In the genomic region with DNA sequence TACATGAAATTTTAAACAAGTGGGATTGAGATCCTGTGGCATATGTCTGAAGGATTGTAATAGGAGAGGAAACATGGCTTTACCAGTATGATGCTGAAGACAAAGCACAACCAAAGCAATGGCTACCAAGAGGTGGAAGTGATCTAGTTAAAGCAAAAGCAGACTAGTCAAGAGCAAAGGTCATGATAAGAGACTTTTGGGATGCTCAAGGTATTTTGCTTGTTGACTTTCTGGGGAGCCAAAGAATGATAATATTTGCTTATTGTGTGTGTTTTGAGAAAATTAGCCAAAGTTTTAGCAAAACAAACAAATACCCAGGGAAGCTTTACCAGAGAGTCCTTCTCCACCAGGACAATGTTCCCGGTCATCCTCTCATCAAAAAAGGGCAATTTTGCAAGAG, we compare ENCODE assay signal across 1 cellular context.
A peak's percentile ranks its signal among the peaks of the same experiment; 100 is the strongest.
TF ChIP-seq lines count a peak whose summit lies in the region.

No MANE protein-coding gene starts in this region.

TF ChIP-seq in HepG2, 621 proteins besides CTCF, POLR2A, EP300 and RAD21 (continued from another document and continues in another):
- TF ChIP-seq, protein P1, sequence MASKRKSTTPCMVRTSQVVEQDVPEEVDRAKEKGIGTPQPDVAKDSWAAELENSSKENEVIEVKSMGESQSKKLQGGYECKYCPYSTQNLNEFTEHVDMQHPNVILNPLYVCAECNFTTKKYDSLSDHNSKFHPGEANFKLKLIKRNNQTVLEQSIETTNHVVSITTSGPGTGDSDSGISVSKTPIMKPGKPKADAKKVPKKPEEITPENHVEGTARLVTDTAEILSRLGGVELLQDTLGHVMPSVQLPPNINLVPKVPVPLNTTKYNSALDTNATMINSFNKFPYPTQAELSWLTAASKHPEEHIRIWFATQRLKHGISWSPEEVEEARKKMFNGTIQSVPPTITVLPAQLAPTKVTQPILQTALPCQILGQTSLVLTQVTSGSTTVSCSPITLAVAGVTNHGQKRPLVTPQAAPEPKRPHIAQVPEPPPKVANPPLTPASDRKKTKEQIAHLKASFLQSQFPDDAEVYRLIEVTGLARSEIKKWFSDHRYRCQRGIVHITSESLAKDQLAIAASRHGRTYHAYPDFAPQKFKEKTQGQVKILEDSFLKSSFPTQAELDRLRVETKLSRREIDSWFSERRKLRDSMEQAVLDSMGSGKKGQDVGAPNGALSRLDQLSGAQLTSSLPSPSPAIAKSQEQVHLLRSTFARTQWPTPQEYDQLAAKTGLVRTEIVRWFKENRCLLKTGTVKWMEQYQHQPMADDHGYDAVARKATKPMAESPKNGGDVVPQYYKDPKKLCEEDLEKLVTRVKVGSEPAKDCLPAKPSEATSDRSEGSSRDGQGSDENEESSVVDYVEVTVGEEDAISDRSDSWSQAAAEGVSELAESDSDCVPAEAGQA (IDR thresholded peaks at IDR 0.05; ENCODE audit: low read depth), result no peak
- TF ChIP-seq, protein P1 (CRISPR knock-in tag; IDR thresholded peaks at IDR 0.05; ENCODE audit: borderline replicate concordance), result no peak
- TF ChIP-seq, protein P2, sequence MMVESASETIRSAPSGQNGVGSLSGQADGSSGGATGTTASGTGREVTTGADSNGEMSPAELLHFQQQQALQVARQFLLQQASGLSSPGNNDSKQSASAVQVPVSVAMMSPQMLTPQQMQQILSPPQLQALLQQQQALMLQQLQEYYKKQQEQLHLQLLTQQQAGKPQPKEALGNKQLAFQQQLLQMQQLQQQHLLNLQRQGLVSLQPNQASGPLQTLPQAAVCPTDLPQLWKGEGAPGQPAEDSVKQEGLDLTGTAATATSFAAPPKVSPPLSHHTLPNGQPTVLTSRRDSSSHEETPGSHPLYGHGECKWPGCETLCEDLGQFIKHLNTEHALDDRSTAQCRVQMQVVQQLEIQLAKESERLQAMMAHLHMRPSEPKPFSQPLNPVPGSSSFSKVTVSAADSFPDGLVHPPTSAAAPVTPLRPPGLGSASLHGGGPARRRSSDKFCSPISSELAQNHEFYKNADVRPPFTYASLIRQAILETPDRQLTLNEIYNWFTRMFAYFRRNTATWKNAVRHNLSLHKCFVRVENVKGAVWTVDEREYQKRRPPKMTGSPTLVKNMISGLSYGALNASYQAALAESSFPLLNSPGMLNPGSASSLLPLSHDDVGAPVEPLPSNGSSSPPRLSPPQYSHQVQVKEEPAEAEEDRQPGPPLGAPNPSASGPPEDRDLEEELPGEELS (CRISPR knock-in tag; IDR thresholded peaks at IDR 0.05), result peak; percentile 75
- TF ChIP-seq, protein P3, sequence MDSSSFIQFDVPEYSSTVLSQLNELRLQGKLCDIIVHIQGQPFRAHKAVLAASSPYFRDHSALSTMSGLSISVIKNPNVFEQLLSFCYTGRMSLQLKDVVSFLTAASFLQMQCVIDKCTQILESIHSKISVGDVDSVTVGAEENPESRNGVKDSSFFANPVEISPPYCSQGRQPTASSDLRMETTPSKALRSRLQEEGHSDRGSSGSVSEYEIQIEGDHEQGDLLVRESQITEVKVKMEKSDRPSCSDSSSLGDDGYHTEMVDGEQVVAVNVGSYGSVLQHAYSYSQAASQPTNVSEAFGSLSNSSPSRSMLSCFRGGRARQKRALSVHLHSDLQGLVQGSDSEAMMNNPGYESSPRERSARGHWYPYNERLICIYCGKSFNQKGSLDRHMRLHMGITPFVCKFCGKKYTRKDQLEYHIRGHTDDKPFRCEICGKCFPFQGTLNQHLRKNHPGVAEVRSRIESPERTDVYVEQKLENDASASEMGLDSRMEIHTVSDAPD (CRISPR knock-in tag; IDR thresholded peaks at IDR 0.05), result peak; percentile 71; the same call in 1 of the 2 replicates
- no peak for TF ChIP-seq CHD2 (IDR thresholded peaks at IDR 0.05; ENCODE audit: low read depth, low read length)
- TF ChIP-seq, protein P4, sequence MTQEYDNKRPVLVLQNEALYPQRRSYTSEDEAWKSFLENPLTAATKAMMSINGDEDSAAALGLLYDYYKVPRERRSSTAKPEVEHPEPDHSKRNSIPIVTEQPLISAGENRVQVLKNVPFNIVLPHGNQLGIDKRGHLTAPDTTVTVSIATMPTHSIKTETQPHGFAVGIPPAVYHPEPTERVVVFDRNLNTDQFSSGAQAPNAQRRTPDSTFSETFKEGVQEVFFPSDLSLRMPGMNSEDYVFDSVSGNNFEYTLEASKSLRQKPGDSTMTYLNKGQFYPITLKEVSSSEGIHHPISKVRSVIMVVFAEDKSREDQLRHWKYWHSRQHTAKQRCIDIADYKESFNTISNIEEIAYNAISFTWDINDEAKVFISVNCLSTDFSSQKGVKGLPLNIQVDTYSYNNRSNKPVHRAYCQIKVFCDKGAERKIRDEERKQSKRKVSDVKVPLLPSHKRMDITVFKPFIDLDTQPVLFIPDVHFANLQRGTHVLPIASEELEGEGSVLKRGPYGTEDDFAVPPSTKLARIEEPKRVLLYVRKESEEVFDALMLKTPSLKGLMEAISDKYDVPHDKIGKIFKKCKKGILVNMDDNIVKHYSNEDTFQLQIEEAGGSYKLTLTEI (CRISPR knock-in tag; conservative IDR thresholded peaks at IDR 0.05), result no peak
- TF ChIP-seq HMG20B (CRISPR knock-in tag; conservative IDR thresholded peaks at IDR 0.05), result 0 out of 2 replicates have a peak, but pooled peaks have one; percentile 48
- TF ChIP-seq HMGA1 (CRISPR knock-in tag; conservative IDR thresholded peaks at IDR 0.05), result no peak
- TF ChIP-seq, protein P5, sequence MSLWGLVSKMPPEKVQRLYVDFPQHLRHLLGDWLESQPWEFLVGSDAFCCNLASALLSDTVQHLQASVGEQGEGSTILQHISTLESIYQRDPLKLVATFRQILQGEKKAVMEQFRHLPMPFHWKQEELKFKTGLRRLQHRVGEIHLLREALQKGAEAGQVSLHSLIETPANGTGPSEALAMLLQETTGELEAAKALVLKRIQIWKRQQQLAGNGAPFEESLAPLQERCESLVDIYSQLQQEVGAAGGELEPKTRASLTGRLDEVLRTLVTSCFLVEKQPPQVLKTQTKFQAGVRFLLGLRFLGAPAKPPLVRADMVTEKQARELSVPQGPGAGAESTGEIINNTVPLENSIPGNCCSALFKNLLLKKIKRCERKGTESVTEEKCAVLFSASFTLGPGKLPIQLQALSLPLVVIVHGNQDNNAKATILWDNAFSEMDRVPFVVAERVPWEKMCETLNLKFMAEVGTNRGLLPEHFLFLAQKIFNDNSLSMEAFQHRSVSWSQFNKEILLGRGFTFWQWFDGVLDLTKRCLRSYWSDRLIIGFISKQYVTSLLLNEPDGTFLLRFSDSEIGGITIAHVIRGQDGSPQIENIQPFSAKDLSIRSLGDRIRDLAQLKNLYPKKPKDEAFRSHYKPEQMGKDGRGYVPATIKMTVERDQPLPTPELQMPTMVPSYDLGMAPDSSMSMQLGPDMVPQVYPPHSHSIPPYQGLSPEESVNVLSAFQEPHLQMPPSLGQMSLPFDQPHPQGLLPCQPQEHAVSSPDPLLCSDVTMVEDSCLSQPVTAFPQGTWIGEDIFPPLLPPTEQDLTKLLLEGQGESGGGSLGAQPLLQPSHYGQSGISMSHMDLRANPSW (CRISPR knock-in tag; IDR thresholded peaks at IDR 0.05; ENCODE audit: borderline replicate concordance), result no peak
- no peak for TF ChIP-seq STAG1 (CRISPR knock-in tag; IDR thresholded peaks at IDR 0.05)
- no peak for TF ChIP-seq ZSCAN29 (CRISPR knock-in tag; conservative IDR thresholded peaks at IDR 0.05)
- TF ChIP-seq, protein P6, sequence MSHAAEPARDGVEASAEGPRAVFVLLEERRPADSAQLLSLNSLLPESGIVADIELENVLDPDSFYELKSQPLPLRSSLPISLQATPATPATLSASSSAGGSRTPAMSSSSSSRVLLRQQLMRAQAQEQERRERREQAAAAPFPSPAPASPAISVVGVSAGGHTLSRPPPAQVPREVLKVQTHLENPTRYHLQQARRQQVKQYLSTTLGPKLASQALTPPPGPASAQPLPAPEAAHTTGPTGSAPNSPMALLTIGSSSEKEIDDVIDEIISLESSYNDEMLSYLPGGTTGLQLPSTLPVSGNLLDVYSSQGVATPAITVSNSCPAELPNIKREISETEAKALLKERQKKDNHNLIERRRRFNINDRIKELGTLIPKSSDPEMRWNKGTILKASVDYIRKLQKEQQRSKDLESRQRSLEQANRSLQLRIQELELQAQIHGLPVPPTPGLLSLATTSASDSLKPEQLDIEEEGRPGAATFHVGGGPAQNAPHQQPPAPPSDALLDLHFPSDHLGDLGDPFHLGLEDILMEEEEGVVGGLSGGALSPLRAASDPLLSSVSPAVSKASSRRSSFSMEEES (CRISPR knock-in tag; IDR thresholded peaks at IDR 0.05), result no peak
- TF ChIP-seq HNF4A (CRISPR knock-in tag; IDR thresholded peaks at IDR 0.05), result peak; percentile 86
- 0 out of 2 replicates have a peak, but pooled peaks have one; percentile 24 for TF ChIP-seq RXRB (CRISPR knock-in tag; IDR thresholded peaks at IDR 0.05; ENCODE audit: borderline replicate concordance)
- no peak for TF ChIP-seq ZNF749 (CRISPR knock-in tag; IDR thresholded peaks at IDR 0.05; ENCODE audit: borderline replicate concordance)
- TF ChIP-seq, protein P7, sequence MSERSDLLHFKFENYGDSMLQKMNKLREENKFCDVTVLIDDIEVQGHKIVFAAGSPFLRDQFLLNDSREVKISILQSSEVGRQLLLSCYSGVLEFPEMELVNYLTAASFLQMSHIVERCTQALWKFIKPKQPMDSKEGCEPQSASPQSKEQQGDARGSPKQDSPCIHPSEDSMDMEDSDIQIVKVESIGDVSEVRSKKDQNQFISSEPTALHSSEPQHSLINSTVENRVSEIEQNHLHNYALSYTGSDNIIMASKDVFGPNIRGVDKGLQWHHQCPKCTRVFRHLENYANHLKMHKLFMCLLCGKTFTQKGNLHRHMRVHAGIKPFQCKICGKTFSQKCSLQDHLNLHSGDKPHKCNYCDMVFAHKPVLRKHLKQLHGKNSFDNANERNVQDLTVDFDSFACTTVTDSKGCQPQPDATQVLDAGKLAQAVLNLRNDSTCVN (CRISPR knock-in tag; IDR thresholded peaks at IDR 0.05; ENCODE audit: borderline replicate concordance), result no peak
- 0 out of 2 replicates have a peak, but pooled peaks have one; percentile 50 for TF ChIP-seq KDM1A (CRISPR knock-in tag; IDR thresholded peaks at IDR 0.05)
- TF ChIP-seq, protein P8, sequence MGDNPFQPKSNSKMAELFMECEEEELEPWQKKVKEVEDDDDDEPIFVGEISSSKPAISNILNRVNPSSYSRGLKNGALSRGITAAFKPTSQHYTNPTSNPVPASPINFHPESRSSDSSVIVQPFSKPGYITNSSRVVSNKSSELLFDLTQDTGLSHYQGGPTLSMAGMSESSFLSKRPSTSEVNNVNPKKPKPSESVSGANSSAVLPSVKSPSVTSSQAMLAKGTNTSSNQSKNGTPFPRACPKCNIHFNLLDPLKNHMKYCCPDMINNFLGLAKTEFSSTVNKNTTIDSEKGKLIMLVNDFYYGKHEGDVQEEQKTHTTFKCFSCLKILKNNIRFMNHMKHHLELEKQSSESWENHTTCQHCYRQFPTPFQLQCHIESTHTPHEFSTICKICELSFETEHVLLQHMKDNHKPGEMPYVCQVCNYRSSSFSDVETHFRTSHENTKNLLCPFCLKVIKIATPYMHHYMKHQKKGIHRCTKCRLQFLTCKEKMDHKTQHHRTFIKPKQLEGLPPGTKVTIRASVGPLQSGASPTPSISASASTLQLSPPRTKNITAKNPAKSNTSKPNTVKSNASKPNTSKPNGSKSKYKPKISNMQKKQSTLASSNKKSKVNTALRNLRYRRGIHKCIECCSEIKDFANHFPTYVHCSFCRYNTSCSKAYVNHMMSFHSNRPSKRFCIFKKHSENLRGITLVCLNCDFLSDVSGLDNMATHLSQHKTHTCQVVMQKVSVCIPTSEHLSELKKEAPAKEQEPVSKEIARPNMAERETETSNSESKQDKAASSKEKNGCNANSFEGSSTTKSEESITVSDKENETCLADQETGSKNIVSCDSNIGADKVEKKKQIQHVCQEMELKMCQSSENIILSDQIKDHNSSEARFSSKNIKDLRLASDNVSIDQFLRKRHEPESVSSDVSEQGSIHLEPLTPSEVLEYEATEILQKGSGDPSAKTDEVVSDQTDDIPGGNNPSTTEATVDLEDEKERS (CRISPR knock-in tag; IDR thresholded peaks at IDR 0.05), result peak; percentile 94
- TF ChIP-seq HNRNPH1 (optimal IDR thresholded peaks at IDR 0.05; ENCODE audit: low read depth, low read length), result no peak
- no peak for TF ChIP-seq ZNF558 (CRISPR knock-in tag; IDR thresholded peaks at IDR 0.05; ENCODE audit: borderline replicate concordance)
- no peak for TF ChIP-seq KLF13 (CRISPR knock-in tag; IDR thresholded peaks at IDR 0.05)
- TF ChIP-seq, protein P9, sequence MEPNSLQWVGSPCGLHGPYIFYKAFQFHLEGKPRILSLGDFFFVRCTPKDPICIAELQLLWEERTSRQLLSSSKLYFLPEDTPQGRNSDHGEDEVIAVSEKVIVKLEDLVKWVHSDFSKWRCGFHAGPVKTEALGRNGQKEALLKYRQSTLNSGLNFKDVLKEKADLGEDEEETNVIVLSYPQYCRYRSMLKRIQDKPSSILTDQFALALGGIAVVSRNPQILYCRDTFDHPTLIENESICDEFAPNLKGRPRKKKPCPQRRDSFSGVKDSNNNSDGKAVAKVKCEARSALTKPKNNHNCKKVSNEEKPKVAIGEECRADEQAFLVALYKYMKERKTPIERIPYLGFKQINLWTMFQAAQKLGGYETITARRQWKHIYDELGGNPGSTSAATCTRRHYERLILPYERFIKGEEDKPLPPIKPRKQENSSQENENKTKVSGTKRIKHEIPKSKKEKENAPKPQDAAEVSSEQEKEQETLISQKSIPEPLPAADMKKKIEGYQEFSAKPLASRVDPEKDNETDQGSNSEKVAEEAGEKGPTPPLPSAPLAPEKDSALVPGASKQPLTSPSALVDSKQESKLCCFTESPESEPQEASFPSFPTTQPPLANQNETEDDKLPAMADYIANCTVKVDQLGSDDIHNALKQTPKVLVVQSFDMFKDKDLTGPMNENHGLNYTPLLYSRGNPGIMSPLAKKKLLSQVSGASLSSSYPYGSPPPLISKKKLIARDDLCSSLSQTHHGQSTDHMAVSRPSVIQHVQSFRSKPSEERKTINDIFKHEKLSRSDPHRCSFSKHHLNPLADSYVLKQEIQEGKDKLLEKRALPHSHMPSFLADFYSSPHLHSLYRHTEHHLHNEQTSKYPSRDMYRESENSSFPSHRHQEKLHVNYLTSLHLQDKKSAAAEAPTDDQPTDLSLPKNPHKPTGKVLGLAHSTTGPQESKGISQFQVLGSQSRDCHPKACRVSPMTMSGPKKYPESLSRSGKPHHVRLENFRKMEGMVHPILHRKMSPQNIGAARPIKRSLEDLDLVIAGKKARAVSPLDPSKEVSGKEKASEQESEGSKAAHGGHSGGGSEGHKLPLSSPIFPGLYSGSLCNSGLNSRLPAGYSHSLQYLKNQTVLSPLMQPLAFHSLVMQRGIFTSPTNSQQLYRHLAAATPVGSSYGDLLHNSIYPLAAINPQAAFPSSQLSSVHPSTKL (CRISPR knock-in tag; IDR thresholded peaks at IDR 0.05), result peak; percentile 72
- TF ChIP-seq STAT5B (CRISPR knock-in tag; IDR thresholded peaks at IDR 0.05), result no peak
- peak; percentile 58; the same call in 1 of the 2 replicates for TF ChIP-seq GFI1 (CRISPR knock-in tag; IDR thresholded peaks at IDR 0.05; ENCODE audit: borderline replicate concordance)
- no peak; the same call in 1 of the 2 replicates for TF ChIP-seq SALL1 (CRISPR knock-in tag; IDR thresholded peaks at IDR 0.05)
- TF ChIP-seq ZNF790 (CRISPR knock-in tag; IDR thresholded peaks at IDR 0.05; ENCODE audit: borderline replicate concordance), result no peak
